22 cellular contexts compared by ENCODE assay signal in genomic region chr14:91977909-91978308, GRCh38. TPM values are rescaled to one million over a fixed set of nuclear protein-coding genes. Genes with fewer than 3 reads are reported as not detected.
A peak's percentile ranks its signal among the peaks of the same experiment; 100 is the strongest.
DNase-seq lines count a peak whose midpoint lies in the region; ATAC-seq and TF ChIP-seq lines count a peak whose summit lies in the region.
"Had no signal": no experiment of that assay in that cellular context is flagged by ENCODE, and none has a peak within 500 bp of the region (broad histone marks: within the 10 kb centered on the region; RNA-seq: fewer than 3 reads in every experiment).

No MANE protein-coding gene starts in this region.

- H3K27ac Mint-ChIP-seq in activated naive CD8-positive, alpha-beta T cell = peak overlapping the region; percentile 30
- H3K27ac Mint-ChIP-seq in activated naive CD8-positive, alpha-beta T cell treated with anti-CD3 and anti-CD28 coated beads, Interleukin-2, amount 50 U/mL, for 24 hours = no peak overlapping the region
- peak overlapping the region; percentile 20 for H3K27ac Mint-ChIP-seq in CD8-positive, alpha-beta T cell
- H3K27ac Mint-ChIP-seq in naive thymus-derived CD4-positive, alpha-beta T cell = peak overlapping the region in 5 of 9 donors; percentile 3 to 74 (median 34)
- H3K27ac Mint-ChIP-seq in activated T-helper 2 cell treated with anti-CD3 and anti-CD28 coated beads, Interferon-gamma antibody, Interleukin-2, Interleukin-4, amounts not matched to agents 10 μg/mL and 5 μg/mL and 100 μg/mL, durations not matched to agents 14 hours and 24 hours and 36 hours = no peak overlapping the region
- H3K27ac Mint-ChIP-seq: H9, IgD-negative memory B cell had no signal

- no peak overlapping the region for H3K4me3 Mint-ChIP-seq in activated naive CD8-positive, alpha-beta T cell
- H3K4me3 Mint-ChIP-seq in activated naive CD8-positive, alpha-beta T cell treated with anti-CD3 and anti-CD28 coated beads, Interleukin-2, amount 50 U/mL, for 24 hours = no peak overlapping the region
- no peak overlapping the region for H3K4me3 Mint-ChIP-seq in CD8-positive, alpha-beta T cell
- H3K4me3 Mint-ChIP-seq in naive thymus-derived CD4-positive, alpha-beta T cell = no peak overlapping the region
- no peak overlapping the region for H3K4me3 Mint-ChIP-seq in activated T-helper 2 cell treated with anti-CD3 and anti-CD28 coated beads, Interferon-gamma antibody, Interleukin-2, Interleukin-4, amounts not matched to agents 10 μg/mL and 5 μg/mL and 100 μg/mL, durations not matched to agents 14 hours and 24 hours and 36 hours (ENCODE audit: low read depth)
- H3K4me3 Mint-ChIP-seq: CD8-positive, alpha-beta memory T cell; H9; IgD-negative memory B cell had no signal

- intact Hi-C loops in CD8-positive, alpha-beta T cell (cut with DNase I, micrococcal nuclease) = no loop called here
- intact Hi-C loops in ascending aorta (cut with DNase I) = no loop called here
- intact Hi-C loops in naive thymus-derived CD4-positive, alpha-beta T cell (cut with micrococcal nuclease) = no loop called here
- intact Hi-C loops in activated T-helper 2 cell treated with anti-CD3 and anti-CD28 coated beads, Interferon-gamma antibody, Interleukin-2, Interleukin-4, amounts not matched to agents 10 μg/mL and 5 μg/mL and 100 μg/mL, durations not matched to agents 14 hours and 24 hours and 36 hours (cut with micrococcal nuclease) = loop anchor here (2.0 kb wide), 1 partner anchor 17 kb away; no protein-coding TSS in a partner anchor

- no peaks in the 10 kb centered on the region for H3K9me3 ChIP-seq in CD8-positive, alpha-beta T cell (ENCODE audit: low read length)
- H3K9me3 ChIP-seq in ascending aorta = no peaks in the 10 kb centered on the region
- no peaks in the 10 kb centered on the region for H3K9me3 ChIP-seq in naive thymus-derived CD4-positive, alpha-beta T cell (ENCODE audit: control insufficient read depth in 2 of 3, low read length in 3 of 3)
- H3K9me3 ChIP-seq: A549, BLaER1, Peyer's patch had no signal

- peaks cover 13% of the 10 kb centered on the region for H3K36me3 ChIP-seq in CD8-positive, alpha-beta T cell (ENCODE audit: insufficient read depth, low read length)
- peaks cover 14 to 15% of the 10 kb centered on the region in 2 donors for H3K36me3 ChIP-seq in ascending aorta
- H3K36me3 ChIP-seq in naive thymus-derived CD4-positive, alpha-beta T cell (ENCODE audit: control insufficient read depth in 2 of 3, insufficient read depth in 3 of 3, low read length in 3 of 3) = peaks cover under 1 to 29% (median 4%) of the 10 kb centered on the region in 3 experiments

- no peak overlapping the region for H3K27ac ChIP-seq in CD8-positive, alpha-beta T cell (ENCODE audit: low read depth, low read length)
- peak overlapping the region; percentile 2 to 43 for H3K27ac ChIP-seq in ascending aorta
- H3K27ac ChIP-seq in naive thymus-derived CD4-positive, alpha-beta T cell (ENCODE audit: low read depth, low read length) = no peak overlapping the region
- H3K27ac ChIP-seq: A549, BLaER1, HL-60, Peyer's patch had no signal

- no peak for TF ChIP-seq CTCF in CD8-positive, alpha-beta T cell (IDR thresholded peaks at IDR 0.05)
- TF ChIP-seq CTCF in ascending aorta (IDR thresholded peaks at IDR 0.05) = no peak

- no peaks in the 10 kb centered on the region for H3K27me3 Mint-ChIP-seq in activated naive CD8-positive, alpha-beta T cell
- H3K27me3 Mint-ChIP-seq in activated naive CD8-positive, alpha-beta T cell treated with anti-CD3 and anti-CD28 coated beads, Interleukin-2, amount 50 U/mL, for 24 hours = no peaks in the 10 kb centered on the region
- no peaks in the 10 kb centered on the region for H3K27me3 Mint-ChIP-seq in CD8-positive, alpha-beta T cell (ENCODE audit: low read depth)
- no peaks in the 10 kb centered on the region for H3K27me3 Mint-ChIP-seq in naive thymus-derived CD4-positive, alpha-beta T cell
- H3K27me3 Mint-ChIP-seq in activated T-helper 2 cell treated with anti-CD3 and anti-CD28 coated beads, Interferon-gamma antibody, Interleukin-2, Interleukin-4, amounts not matched to agents 10 μg/mL and 5 μg/mL and 100 μg/mL, durations not matched to agents 14 hours and 24 hours and 36 hours (ENCODE audit: low read depth) = no peaks in the 10 kb centered on the region
- H3K27me3 Mint-ChIP-seq: CD8-positive, alpha-beta memory T cell; IgD-negative memory B cell had no signal

- H3K9me3 Mint-ChIP-seq in activated naive CD8-positive, alpha-beta T cell (ENCODE audit: low read depth) = no peaks in the 10 kb centered on the region
- H3K9me3 Mint-ChIP-seq in activated naive CD8-positive, alpha-beta T cell treated with anti-CD3 and anti-CD28 coated beads, Interleukin-2, amount 50 U/mL, for 24 hours = no peaks in the 10 kb centered on the region
- H3K9me3 Mint-ChIP-seq in CD8-positive, alpha-beta T cell = no peaks in the 10 kb centered on the region
- H3K9me3 Mint-ChIP-seq in naive thymus-derived CD4-positive, alpha-beta T cell = no peaks in the 10 kb centered on the region
- H3K9me3 Mint-ChIP-seq in activated T-helper 2 cell treated with anti-CD3 and anti-CD28 coated beads, Interferon-gamma antibody, Interleukin-2, Interleukin-4, amounts not matched to agents 10 μg/mL and 5 μg/mL and 100 μg/mL, durations not matched to agents 14 hours and 24 hours and 36 hours = no peaks in the 10 kb centered on the region
- H3K9me3 Mint-ChIP-seq: CD8-positive, alpha-beta memory T cell; H9; IgD-negative memory B cell had no signal

- no peak overlapping the region for H3K4me3 ChIP-seq in CD8-positive, alpha-beta T cell (ENCODE audit: low read depth, low read length)
- H3K4me3 ChIP-seq in ascending aorta = no peak overlapping the region
- H3K4me3 ChIP-seq in naive thymus-derived CD4-positive, alpha-beta T cell (ENCODE audit: low read length) = no peak overlapping the region
- H3K4me3 ChIP-seq: A549, BLaER1, Peyer's patch had no signal

- peaks cover 8% of the 10 kb centered on the region for H3K36me3 Mint-ChIP-seq in activated naive CD8-positive, alpha-beta T cell
- peaks cover 24% of the 10 kb centered on the region for H3K36me3 Mint-ChIP-seq in activated naive CD8-positive, alpha-beta T cell treated with anti-CD3 and anti-CD28 coated beads, Interleukin-2, amount 50 U/mL, for 24 hours (ENCODE audit: low read depth)
- H3K36me3 Mint-ChIP-seq in CD8-positive, alpha-beta T cell = peaks cover 59% of the 10 kb centered on the region
- H3K36me3 Mint-ChIP-seq in naive thymus-derived CD4-positive, alpha-beta T cell = peaks cover 6 to 40% (median 23%) of the 10 kb centered on the region in 5 donors
- peaks cover 46% of the 10 kb centered on the region for H3K36me3 Mint-ChIP-seq in activated T-helper 2 cell treated with anti-CD3 and anti-CD28 coated beads, Interferon-gamma antibody, Interleukin-2, Interleukin-4, amounts not matched to agents 10 μg/mL and 5 μg/mL and 100 μg/mL, durations not matched to agents 14 hours and 24 hours and 36 hours (ENCODE audit: low read depth)

- no peak for DNase-seq in activated naive CD8-positive, alpha-beta T cell treated with anti-CD3 and anti-CD28 coated beads, Interleukin-2, amount 50 U/mL, for 24 hours
- no peak for DNase-seq in CD8-positive, alpha-beta T cell
- no peak for DNase-seq in ascending aorta (ENCODE audit: low spot score in 2 of 2)
- DNase-seq in naive thymus-derived CD4-positive, alpha-beta T cell = no peak
- DNase-seq in NCI-H446 treated with DMSO at 0.1 percent for 48 hours (lab: John Stamatoyannopoulos, UW) = no peak
- DNase-seq in NCI-H2227 (lab: John Stamatoyannopoulos, UW; ENCODE audit: unreplicated experiment) = no peak
- no peak for DNase-seq in activated T-helper 2 cell treated with anti-CD3 and anti-CD28 coated beads, Interferon-gamma antibody, Interleukin-2, Interleukin-4, amounts not matched to agents 10 μg/mL and 5 μg/mL and 100 μg/mL, durations not matched to agents 14 hours and 24 hours and 36 hours (ENCODE audit: low spot score)
- DNase-seq: CD8-positive, alpha-beta memory T cell; DND-41; H9; Karpas-422; MM.1S; NCI-H1105; NCI-H2081; NCI-H2171 treated with DMSO at 0.1 percent for 48 hours; NK-92 treated with Interleukin-12 subunit alpha and Interleukin-12 subunit beta, amount 100 ng/mL, for 24 hours; Peyer's patch had no signal

- H3K4me1 ChIP-seq in CD8-positive, alpha-beta T cell (ENCODE audit: insufficient read depth, low read length) = no peaks in the 10 kb centered on the region
- peaks cover 11 to 29% of the 10 kb centered on the region in 2 donors for H3K4me1 ChIP-seq in ascending aorta
- H3K4me1 ChIP-seq in naive thymus-derived CD4-positive, alpha-beta T cell (ENCODE audit: control insufficient read depth in 2 of 2, insufficient read depth in 2 of 2, low read length in 2 of 2) = no peaks in the 10 kb centered on the region
- H3K4me1 ChIP-seq: BLaER1, Peyer's patch had no signal

- CTCF ChIA-PET in CD8-positive, alpha-beta T cell (lab: Charles Lee) = no interaction called here
- CTCF ChIA-PET in naive thymus-derived CD4-positive, alpha-beta T cell (lab: Charles Lee) = interaction anchor here (0.6 kb wide), 1 partner anchor 14 kb away, joined by 6 read pairs; no protein-coding TSS in a partner anchor

- ATAC-seq in activated naive CD8-positive, alpha-beta T cell treated with anti-CD3 and anti-CD28 coated beads, Interleukin-2, amount 50 U/mL, for 24 hours = no peak
- no peak for ATAC-seq in CD8-positive, alpha-beta T cell
- ATAC-seq in naive thymus-derived CD4-positive, alpha-beta T cell = no peak
- ATAC-seq: A549 had no signal

- peaks cover 28% of the 10 kb centered on the region for H3K4me1 Mint-ChIP-seq in activated naive CD8-positive, alpha-beta T cell (ENCODE audit: low read depth)
- H3K4me1 Mint-ChIP-seq in activated naive CD8-positive, alpha-beta T cell treated with anti-CD3 and anti-CD28 coated beads, Interleukin-2, amount 50 U/mL, for 24 hours = peaks cover 27% of the 10 kb centered on the region
- H3K4me1 Mint-ChIP-seq in CD8-positive, alpha-beta T cell (ENCODE audit: low read depth) = peaks cover 4% of the 10 kb centered on the region
- H3K4me1 Mint-ChIP-seq in naive thymus-derived CD4-positive, alpha-beta T cell = peaks cover 4 to 18% (median 9%) of the 10 kb centered on the region in 7 donors
- H3K4me1 Mint-ChIP-seq in activated T-helper 2 cell treated with anti-CD3 and anti-CD28 coated beads, Interferon-gamma antibody, Interleukin-2, Interleukin-4, amounts not matched to agents 10 μg/mL and 5 μg/mL and 100 μg/mL, durations not matched to agents 14 hours and 24 hours and 36 hours (ENCODE audit: low read depth) = peaks cover 40% of the 10 kb centered on the region
- H3K4me1 Mint-ChIP-seq: H9, IgD-negative memory B cell had no signal

- H3K27me3 ChIP-seq in CD8-positive, alpha-beta T cell (ENCODE audit: insufficient read depth, low read length) = no peaks in the 10 kb centered on the region
- no peaks in the 10 kb centered on the region for H3K27me3 ChIP-seq in ascending aorta
- H3K27me3 ChIP-seq in naive thymus-derived CD4-positive, alpha-beta T cell (ENCODE audit: control insufficient read depth in 2 of 2, insufficient read depth in 2 of 2, low read length in 2 of 2) = no peaks in the 10 kb centered on the region
- H3K27me3 ChIP-seq: BLaER1, Peyer's patch had no signal

- POLR2A ChIA-PET in CD8-positive, alpha-beta T cell (lab: Charles Lee) = no interaction called here
- POLR2A ChIA-PET in naive thymus-derived CD4-positive, alpha-beta T cell (lab: Charles Lee) = no interaction called here

RNA-seq across cellular contexts. Expression of gene FBLN5, which starts 30.4 kb away (rescaled TPM):
- 1 to 10 TPM; 1.4 TPM for total RNA-seq in CD8-positive, alpha-beta T cell
- total RNA-seq in ascending aorta = 280 TPM
- total RNA-seq in naive thymus-derived CD4-positive, alpha-beta T cell = 10 to 100 TPM in 2 of 5 experiments, 1 to 10 TPM in 3; 2.9 to 11.7 (median 7.2) TPM
- polyA plus RNA-seq in naive thymus-derived CD4-positive, alpha-beta T cell = 10 to 100 TPM; 30.5 to 53.3 TPM
- total RNA-seq in activated T-helper 2 cell treated with anti-CD3 and anti-CD28 coated beads, Interferon-gamma antibody, Interleukin-2, Interleukin-4, amounts not matched to agents 10 μg/mL and 5 μg/mL and 100 μg/mL, durations not matched to agents 14 hours and 24 hours and 36 hours = 6.2 and 6.4 TPM in 2 replicates

Comparison
In these comparisons a context has a peak if more than half of its experiments do, and no peak if none do; other contexts are left out.
1. H3K27ac Mint-ChIP-seq: peak in activated naive CD8-positive, alpha-beta T cell (single experiment), CD8-positive, alpha-beta T cell (single experiment) and naive thymus-derived CD4-positive, alpha-beta T cell (5 of 9); none in activated naive CD8-positive, alpha-beta T cell treated with anti-CD3 and anti-CD28 coated beads, Interleukin-2, amount 50 U/mL, for 24 hours (single experiment) and activated T-helper 2 cell treated with anti-CD3 and anti-CD28 coated beads, Interferon-gamma antibody, Interleukin-2, Interleukin-4, amounts not matched to agents 10 μg/mL and 5 μg/mL and 100 μg/mL, durations not matched to agents 14 hours and 24 hours and 36 hours (single experiment).
2. H3K27ac ChIP-seq: peak in ascending aorta (2 of 2); none in CD8-positive, alpha-beta T cell (single experiment) and naive thymus-derived CD4-positive, alpha-beta T cell (single experiment).
3. RNA of gene FBLN5, which starts 30.4 kb away (total RNA-seq): 280 TPM in ascending aorta (single experiment); 2.9 to 11.7 TPM in naive thymus-derived CD4-positive, alpha-beta T cell, 6.2 to 6.4 TPM in activated T-helper 2 cell treated with anti-CD3 and anti-CD28 coated beads, Interferon-gamma antibody, Interleukin-2, Interleukin-4, amounts not matched to agents 10 μg/mL and 5 μg/mL and 100 μg/mL, durations not matched to agents 14 hours and 24 hours and 36 hours and 1.4 TPM in CD8-positive, alpha-beta T cell; every median in the first group is over 10 times any median in the second.